16 cellular contexts compared by ENCODE assay signal in the genomic region with DNA sequence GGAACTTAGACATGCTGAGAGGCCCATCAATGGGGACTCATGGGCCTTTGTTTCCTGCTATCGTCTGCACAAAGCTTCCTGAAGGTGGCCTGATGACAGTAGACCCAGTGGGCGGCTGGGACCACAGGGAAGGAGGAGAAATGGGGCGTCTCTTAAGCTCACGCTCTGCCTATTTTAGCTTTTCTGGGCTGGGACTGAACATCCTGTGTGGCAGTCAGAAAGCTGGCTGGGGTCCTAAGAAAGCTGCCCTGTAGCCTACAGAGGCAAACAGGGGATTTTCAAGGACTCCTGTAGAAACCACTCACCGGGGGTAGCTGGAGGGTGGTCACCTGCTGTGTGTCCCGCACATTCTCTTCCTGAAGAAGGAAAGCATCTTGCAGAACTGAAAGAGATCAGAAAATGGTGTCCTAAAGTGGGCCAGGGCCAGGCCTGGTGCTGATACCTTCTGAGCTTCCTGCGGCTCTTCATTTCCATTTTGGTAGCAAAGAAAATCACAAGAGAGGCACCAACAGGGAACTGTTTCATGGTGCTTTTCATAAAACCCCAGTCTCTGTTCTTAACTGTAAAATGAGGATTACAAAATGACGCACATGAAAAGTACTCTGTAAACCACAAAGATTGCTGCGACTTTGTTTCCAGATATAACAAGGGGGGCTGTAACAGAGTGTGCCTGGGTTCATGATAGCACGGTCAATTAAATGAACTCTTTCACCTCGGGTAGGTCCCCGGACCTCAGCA. TPM values are rescaled to one million over a fixed set of nuclear protein-coding genes. Genes with fewer than 3 reads are reported as not detected.
A peak's percentile ranks its signal among the peaks of the same experiment; 100 is the strongest.
DNase-seq lines count a peak whose midpoint lies in the region; ATAC-seq, FAIRE-seq and TF ChIP-seq lines count a peak whose summit lies in the region.
"Had no signal": no experiment of that assay in that cellular context is flagged by ENCODE, and none has a peak within 500 bp of the region (broad histone marks: within the 10 kb centered on the region; RNA-seq: fewer than 3 reads in every experiment).

No MANE protein-coding gene starts in this region.

- H4K91ac ChIP-seq in H1 (replicated peaks; ENCODE audit: insufficient read length, low read length): no peak overlapping the region

- no peak for FAIRE-seq in H1 (lab: Jason Lieb, UNC)
- FAIRE-seq: colon had no signal

- H3K23me2 ChIP-seq in H1 (ENCODE audit: low read depth, low read length): no peaks in the 10 kb centered on the region

- no peak overlapping the region for H3K18ac ChIP-seq in H1 (ENCODE audit: extremely low read depth, low read length)

- H3K14ac ChIP-seq in H1 (ENCODE audit: insufficient read length): no peak overlapping the region

- H4K20me1 ChIP-seq in Loucy (ENCODE audit: insufficient read depth, low read length, poor library complexity, severe bottlenecking) (peaks cover 16% of the 10 kb centered on the region), H1 (replicated peaks in 1 of 2; ENCODE audit: control insufficient read depth in 1 of 2, insufficient read depth in 2 of 2, low read length in 2 of 2) (peaks cover 0 to 5% of the 10 kb centered on the region in 2 experiments)

- H3K79me2 ChIP-seq in Loucy (ENCODE audit: insufficient read depth, low read length): peaks cover 42% of the 10 kb centered on the region
- peaks cover 0 to 9% of the 10 kb centered on the region in 2 experiments; a peak in 1 of 4 replicates for H3K79me2 ChIP-seq in H1 (ENCODE audit: control insufficient read depth in 1 of 2, insufficient read depth in 2 of 2, low read length in 2 of 2)
- H3K79me2 ChIP-seq: parathyroid adenoma had no signal

- H2BK20ac ChIP-seq in H1 (ENCODE audit: low read length): no peak overlapping the region

- no peak overlapping the region for H2AK5ac ChIP-seq in H1 (ENCODE audit: low read depth, low read length)

- H3K9ac ChIP-seq in Loucy (ENCODE audit: low read depth, low read length, poor library complexity, severe bottlenecking) (peak overlapping the region; percentile 7), H1 (replicated peaks in 1 of 4; ENCODE audit: extremely low read depth in 1 of 4, low read depth in 3 of 4, low read length in 3 of 4) (no peak overlapping the region)
- H3K9ac ChIP-seq: KMS-11, parathyroid adenoma, SK-N-SH had no signal

- ATAC-seq in GM18498 (IDR thresholded peaks at IDR 0.05; ENCODE audit: unreplicated experiment): peak; percentile 53
- peak; percentile 49 for ATAC-seq in GM21447 (IDR thresholded peaks at IDR 0.05; ENCODE audit: unreplicated experiment)
- no peak for ATAC-seq in HG03342 (IDR thresholded peaks at IDR 0.05; ENCODE audit: unreplicated experiment)
- ATAC-seq: left lung had no signal

- 80% methylated on average over 12 of the region's 12 CpGs; no CpG with 5 or more reads in 1 of the 2 experiments for WGBS in H1 (ENCODE audit: extremely low coverage in 1 of 2, insufficient coverage in 1 of 2, insufficient read length in 1 of 2, insufficient replicate concordance in 2 of 2, low coverage in 1 of 2, low lambda C conversion rate in 2 of 2, missing lambda C conversion rate in 1 of 2), 2 experiments

- no peak overlapping the region for H2BK15ac ChIP-seq in H1 (ENCODE audit: low read length)

- POLR2A ChIA-PET in H1 (lab: Charles Lee; ENCODE audit: partially characterized antibody): interaction anchor here (0.7 to 2.8 kb wide), 5 partner anchors 8 to 22 kb away, joined by 3 to 13 read pairs (median 3); no protein-coding TSS in a partner anchor

- H3K56ac ChIP-seq in H1 (replicated peaks; ENCODE audit: insufficient read length, low read depth, low read length): no peak overlapping the region

- H3K4me2 ChIP-seq in Loucy (ENCODE audit: low read depth, low read length, poor library complexity, severe bottlenecking): peak overlapping the region; percentile 21
- no peak overlapping the region for H3K4me2 ChIP-seq in H1 (ENCODE audit: insufficient read depth in 1 of 2, low read depth in 2 of 2, low read length in 2 of 2)
- H3K4me2 ChIP-seq: KMS-11, SK-N-SH had no signal

- DNase-seq in H1 (ENCODE audit: low read depth in 1 of 2, low spot score in 2 of 2) (no peak), NCI-H2227 (lab: John Stamatoyannopoulos, UW; ENCODE audit: unreplicated experiment) (no peak), amniotic stem cell (lab: John Stamatoyannopoulos, UW) (no peak), NCI-H2227 treated with DMSO at 0.1 percent for 48 hours (lab: John Stamatoyannopoulos, UW) (no peak)
- DNase-seq: DMS 273 treated with DMSO at 0.1 percent for 48 hours, left lung, NCI-H510A treated with DMSO at 0.1 percent for 48 hours, SK-N-SH, upper lobe of left lung had no signal

- no peak overlapping the region for H4K8ac ChIP-seq in H1 (ENCODE audit: extremely low read depth, insufficient read depth, low read length)

- H3K27me3 ChIP-seq in Loucy (ENCODE audit: insufficient read depth, low read length, poor library complexity, severe bottlenecking): no peaks in the 10 kb centered on the region
- no peaks in the 10 kb centered on the region for H3K27me3 ChIP-seq in H1 (replicated peaks in 1 of 4; ENCODE audit: control insufficient read depth in 3 of 4, extremely low read depth in 1 of 4, insufficient read depth in 3 of 4, low read length in 3 of 4)
- H3K27me3 ChIP-seq: left lung, upper lobe of left lung had no signal

- H3K36me3 ChIP-seq in Loucy (ENCODE audit: insufficient read depth, low read length): peaks cover 78% of the 10 kb centered on the region
- peaks cover 17 to 73% (median 46%) of the 10 kb centered on the region in 4 experiments for H3K36me3 ChIP-seq in H1 (ENCODE audit: control insufficient read depth in 2 of 4, insufficient read depth in 4 of 4, low read length in 3 of 4)

- H3K79me1 ChIP-seq in H1 (ENCODE audit: low read depth, low read length): peaks cover 3% of the 10 kb centered on the region; the same call in 1 of the 2 replicates

- TF ChIP-seq POLR2A in H1 (IDR thresholded peaks at IDR 0.05; ENCODE audit: control extremely low read depth in 1 of 2, low read depth in 2 of 2, low read length in 2 of 2): no peak

- peaks cover 40% of the 10 kb centered on the region for H3K4me1 ChIP-seq in Loucy (ENCODE audit: insufficient read depth, low read length, poor library complexity, severe bottlenecking)
- peaks cover 0 to 6% (median 1%) of the 10 kb centered on the region in 4 experiments; a peak in 1 of 7 replicates for H3K4me1 ChIP-seq in H1 (replicated peaks in 1 of 4; ENCODE audit: control insufficient read depth in 3 of 4, insufficient read depth in 4 of 4, low read length in 3 of 4)
- H3K4me1 ChIP-seq: parathyroid adenoma, upper lobe of left lung had no signal

- TF ChIP-seq EP300 in H1 (IDR thresholded peaks at IDR 0.05; ENCODE audit: borderline replicate concordance in 1 of 2, low read depth in 2 of 2, low read length in 2 of 2): no peak

- no peak overlapping the region for H3K4me3 ChIP-seq in Loucy (ENCODE audit: low read length, poor library complexity, severe bottlenecking)
- H3K4me3 ChIP-seq in H1 (ENCODE audit: extremely low read depth in 1 of 4, insufficient read depth in 2 of 4, low read depth in 3 of 4, low read length in 4 of 4): no peak overlapping the region
- H3K4me3 ChIP-seq: left lung, upper lobe of left lung had no signal

- no peak for TF ChIP-seq RAD21 in H1 (IDR thresholded peaks at IDR 0.05 in 1 of 2, conservative IDR thresholded peaks at IDR 0.05 in 1 of 2; ENCODE audit: low read depth in 2 of 2, low read length in 2 of 2)

- H4K5ac ChIP-seq in H1 (ENCODE audit: insufficient read length, low read depth, low read length): no peak overlapping the region

- TF ChIP-seq CTCF in Loucy (conservative IDR thresholded peaks at IDR 0.05; ENCODE audit: low read length) (no peak), H1 (IDR thresholded peaks at IDR 0.05; ENCODE audit: control extremely low read depth in 1 of 3, insufficient read depth in 1 of 3, low read depth in 1 of 3, low read length in 3 of 3) (no peak)

- H2AFZ ChIP-seq in Loucy (ENCODE audit: low read length) (no peak overlapping the region), H1 (ENCODE audit: low read length) (no peak overlapping the region)
- H2AFZ ChIP-seq: parathyroid adenoma had no signal

- no peak overlapping the region for H3K27ac ChIP-seq in H1 (ENCODE audit: low read depth, low read length)
- H3K27ac ChIP-seq: KMS-11, left lung, parathyroid adenoma, upper lobe of left lung had no signal

- no peaks in the 10 kb centered on the region for H3K9me2 ChIP-seq in Loucy (replicated peaks; ENCODE audit: low read depth, low read length)
- H3K9me2 ChIP-seq: SK-N-SH had no signal

- no peak overlapping the region for H2BK120ac ChIP-seq in H1 (replicated peaks; ENCODE audit: low read depth, low read length)

- H2BK5ac ChIP-seq in H1 (ENCODE audit: low read depth, low read length): no peak overlapping the region

- no peak overlapping the region for H3K4ac ChIP-seq in H1 (replicated peaks; ENCODE audit: insufficient read length, low read depth, low read length)

- H2BK12ac ChIP-seq in H1 (ENCODE audit: low read depth, low read length): no peak overlapping the region

- H3K23ac ChIP-seq in H1 (ENCODE audit: insufficient read length): no peak overlapping the region

- H3F3A ChIP-seq in Loucy (ENCODE audit: low read depth): no peaks in the 10 kb centered on the region

- H3K9me3 ChIP-seq in Loucy (ENCODE audit: insufficient read depth, low read depth, low read length) (no peaks in the 10 kb centered on the region), H1 (ENCODE audit: insufficient read depth in 2 of 2, low read depth in 1 of 2, low read length in 1 of 2) (no peaks in the 10 kb centered on the region)
- H3K9me3 ChIP-seq: left lung, SK-N-SH, upper lobe of left lung had no signal

- CTCF ChIA-PET in H1 (lab: Charles Lee; ENCODE audit: partially characterized antibody): interaction anchor here (0.6 to 1.1 kb wide), 2 partner anchors 51 to 500 kb away, joined by 3 to 6 read pairs; no protein-coding TSS in a partner anchor

TF ChIP-seq in H1, 55 proteins besides CTCF, POLR2A, EP300 and RAD21 (continues in another document):
- TF ChIP-seq, protein P1, sequence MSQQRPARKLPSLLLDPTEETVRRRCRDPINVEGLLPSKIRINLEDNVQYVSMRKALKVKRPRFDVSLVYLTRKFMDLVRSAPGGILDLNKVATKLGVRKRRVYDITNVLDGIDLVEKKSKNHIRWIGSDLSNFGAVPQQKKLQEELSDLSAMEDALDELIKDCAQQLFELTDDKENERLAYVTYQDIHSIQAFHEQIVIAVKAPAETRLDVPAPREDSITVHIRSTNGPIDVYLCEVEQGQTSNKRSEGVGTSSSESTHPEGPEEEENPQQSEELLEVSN (IDR thresholded peaks at IDR 0.05): no peak
- TF ChIP-seq NANOG (IDR thresholded peaks at IDR 0.05; ENCODE audit: insufficient read depth, low read depth, low read length, poor library complexity, severe bottlenecking) (peak; percentile 9), TAF1 (IDR thresholded peaks at IDR 0.05; ENCODE audit: low read depth, low read length) (no peak)

RNA-seq across cellular contexts. Expression of a gene that starts 8.6 kb away (rescaled TPM):
- 64.2 and 71.4 TPM in 2 replicates for total RNA-seq in H1 (2021; fragmentation: NEBNext Ultra II Directional; extraction: Animal tissue kit (Norgen Biotek cat#: 25700))
- 27.9 and 37.9 TPM in 2 replicates for polyA plus RNA-seq in H1 (2011; rRNA removed)
- polyA plus RNA-seq in H1 (2011; cell fraction: cytosol; rRNA removed): 42.8 TPM
- polyA plus RNA-seq in H1 (2011; cell fraction: nucleus; rRNA removed): 51.4 TPM
- 31.0 to 41.1 TPM (median 37.4 TPM) in 4 replicates for polyA plus RNA-seq in H1 (2012, experiment 1 of 2)
- polyA plus RNA-seq in H1 (2012, experiment 2 of 2): 31.9 TPM
- polyA plus RNA-seq in H1 (2013, experiment 1 of 2): 25.3 TPM
- polyA plus RNA-seq in H1 (2013, experiment 2 of 2): 25.6 TPM
- 67.6 and 73.6 TPM in 2 replicates for polyA minus RNA-seq in H1 (2011; rRNA and poly(A)+ RNA removed)
- polyA minus RNA-seq in H1 (2011; cell fraction: cytosol; rRNA and poly(A)+ RNA removed): 49.5 TPM
- polyA minus RNA-seq in H1 (2011; cell fraction: nucleus; rRNA and poly(A)+ RNA removed): 46.4 TPM
